In the genomic region with DNA sequence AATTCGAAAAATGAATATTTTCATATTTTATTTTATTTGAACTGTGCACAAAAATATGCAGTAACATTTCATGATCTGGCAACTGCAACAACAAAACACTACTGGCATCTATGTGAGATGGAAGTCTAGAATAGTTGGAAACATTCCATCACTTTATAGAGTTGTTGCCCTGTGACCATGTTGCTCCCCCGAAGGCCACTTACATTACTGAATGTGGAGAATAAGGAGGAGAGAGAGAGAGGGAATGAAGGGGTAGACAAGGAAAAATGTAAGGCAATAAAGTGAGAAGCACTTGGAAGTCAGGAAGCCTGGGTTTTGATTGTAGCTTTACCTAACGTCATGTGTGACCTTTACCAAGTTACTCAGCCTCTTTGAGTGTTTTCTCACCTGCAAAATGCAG, we compare ENCODE assay signal across 30 cellular contexts.
"Had no signal": no experiment of that assay in that cellular context is flagged by ENCODE, and none has a peak within 500 bp of the region (broad histone marks: within the 10 kb centered on the region; RNA-seq: fewer than 3 reads in every experiment).

No MANE protein-coding gene starts in this region.

- H3K36me3 Mint-ChIP-seq: activated naive CD4-positive, alpha-beta T cell treated with anti-CD3 and anti-CD28 coated beads, Interleukin-2, amount 10 ng/mL, durations not matched to agents 7 days and 5 days; activated naive CD8-positive, alpha-beta T cell treated with anti-CD3 and anti-CD28 coated beads, Interleukin-2, amount 10 ng/mL, durations not matched to agents 7 days and 5 days; brain; mesothelial cell of epicardium; naive B cell had no signal

- H3K27me3 Mint-ChIP-seq: activated CD4-positive, alpha-beta memory T cell treated with anti-CD3 and anti-CD28 coated beads, Interleukin-2, amount 10 ng/mL, durations not matched to agents 7 days and 5 days; activated CD4-positive, alpha-beta T cell treated with anti-CD3 and anti-CD28 coated beads, Interleukin-2, amount 10 ng/mL, durations not matched to agents 7 days and 5 days; activated naive CD4-positive, alpha-beta T cell treated with anti-CD3 and anti-CD28 coated beads, Interleukin-2, amount 10 ng/mL, durations not matched to agents 7 days and 5 days; activated naive CD8-positive, alpha-beta T cell treated with anti-CD3 and anti-CD28 coated beads, Interleukin-2, amount 10 ng/mL, durations not matched to agents 7 days and 5 days; activated T-cell treated with anti-CD3 and anti-CD28 coated beads, Interleukin-2, amount 50 U/mL, for 24 hours; brain; naive B cell; progenitor cell of endocrine pancreas had no signal

- H3K4me1 ChIP-seq: ascending aorta, right lobe of liver, testis, transverse colon had no signal

- DNase-seq: activated CD4-positive, alpha-beta memory T cell treated with anti-CD3 and anti-CD28 coated beads, Interleukin-2, amount 10 ng/mL, durations not matched to agents 7 days and 5 days; activated CD4-positive, alpha-beta T cell treated with anti-CD3 and anti-CD28 coated beads, Interleukin-2, amount 10 ng/mL, durations not matched to agents 7 days and 5 days; activated CD4-positive, CD25-positive, alpha-beta regulatory T cell treated with anti-CD3 and anti-CD28 coated beads, Interleukin-2, amount 50 U/mL, for 72 hours; activated CD8-positive, alpha-beta memory T cell treated with anti-CD3 and anti-CD28 coated beads, Interleukin-2, amount 50 U/mL, for 48 hours; activated gamma-delta T cell; activated naive CD4-positive, alpha-beta T cell treated with anti-CD3 and anti-CD28 coated beads, Interleukin-2, amount 10 ng/mL, durations not matched to agents 7 days and 5 days; activated naive CD8-positive, alpha-beta T cell treated with anti-CD3 and anti-CD28 coated beads, Interleukin-2, amount 10 ng/mL, durations not matched to agents 7 days and 5 days; activated T-cell treated with anti-CD3 and anti-CD28 coated beads, Interleukin-2, amount 50 U/mL, for 24 hours; cortex of kidney; foreskin fibroblast; head of caudate nucleus; hippocampal formation; islet precursor cell; mammary epithelial cell; naive B cell; nephron progenitor cell; ovary; right lobe of liver; stimulated activated CD4-positive, alpha-beta T cell treated with anti-CD3 and anti-CD28 coated beads, Interleukin-2, amount 100 ng/mL, for 48 hours; stimulated activated naive CD8-positive, alpha-beta T cell treated with anti-CD3 and anti-CD28 coated beads, Interleukin-15, Interleukin-2, amounts not matched to agents 100 U/mL and 50 U/mL, for 24 hours; T1000; testis; transverse colon; WERI-Rb-1 had no signal

- H3K27ac ChIP-seq: ascending aorta, cardiac muscle cell, ovary, right lobe of liver, testis, transverse colon, WERI-Rb-1 had no signal

- H3K27ac Mint-ChIP-seq: activated CD4-positive, alpha-beta memory T cell treated with anti-CD3 and anti-CD28 coated beads, Interleukin-2, amount 10 ng/mL, durations not matched to agents 7 days and 5 days; activated CD4-positive, alpha-beta T cell treated with anti-CD3 and anti-CD28 coated beads, Interleukin-2, amount 10 ng/mL, durations not matched to agents 7 days and 5 days; activated naive CD4-positive, alpha-beta T cell treated with anti-CD3 and anti-CD28 coated beads, Interleukin-2, amount 10 ng/mL, durations not matched to agents 7 days and 5 days; activated naive CD8-positive, alpha-beta T cell treated with anti-CD3 and anti-CD28 coated beads, Interleukin-2, amount 10 ng/mL, durations not matched to agents 7 days and 5 days; activated T-cell treated with anti-CD3 and anti-CD28 coated beads, Interleukin-2, amount 50 U/mL, for 24 hours; brain; mesothelial cell of epicardium; naive B cell; nephron progenitor cell; progenitor cell of endocrine pancreas had no signal

- H3K9me3 ChIP-seq: ascending aorta, ovary, right lobe of liver, testis, transverse colon had no signal

- H3K36me3 ChIP-seq: ascending aorta, cardiac muscle cell, ovary, right lobe of liver, transverse colon, WERI-Rb-1 had no signal

- H3K27me3 ChIP-seq: ascending aorta, cardiac muscle cell, ovary, right lobe of liver, testis, transverse colon had no signal

- H3K4me3 Mint-ChIP-seq: activated CD4-positive, alpha-beta memory T cell treated with anti-CD3 and anti-CD28 coated beads, Interleukin-2, amount 10 ng/mL, durations not matched to agents 7 days and 5 days; activated CD4-positive, alpha-beta T cell treated with anti-CD3 and anti-CD28 coated beads, Interleukin-2, amount 10 ng/mL, durations not matched to agents 7 days and 5 days; activated naive CD4-positive, alpha-beta T cell treated with anti-CD3 and anti-CD28 coated beads, Interleukin-2, amount 10 ng/mL, durations not matched to agents 7 days and 5 days; activated naive CD8-positive, alpha-beta T cell treated with anti-CD3 and anti-CD28 coated beads, Interleukin-2, amount 10 ng/mL, durations not matched to agents 7 days and 5 days; activated T-cell treated with anti-CD3 and anti-CD28 coated beads, Interleukin-2, amount 50 U/mL, for 24 hours; brain; mesothelial cell of epicardium; naive B cell; nephron progenitor cell had no signal

- H3K4me3 ChIP-seq: ascending aorta, cardiac muscle cell, ovary, right lobe of liver, testis, transverse colon had no signal

- H3K9me3 Mint-ChIP-seq: activated CD4-positive, alpha-beta memory T cell treated with anti-CD3 and anti-CD28 coated beads, Interleukin-2, amount 10 ng/mL, durations not matched to agents 7 days and 5 days; activated CD4-positive, alpha-beta T cell treated with anti-CD3 and anti-CD28 coated beads, Interleukin-2, amount 10 ng/mL, durations not matched to agents 7 days and 5 days; activated naive CD4-positive, alpha-beta T cell treated with anti-CD3 and anti-CD28 coated beads, Interleukin-2, amount 10 ng/mL, durations not matched to agents 7 days and 5 days; activated naive CD8-positive, alpha-beta T cell treated with anti-CD3 and anti-CD28 coated beads, Interleukin-2, amount 10 ng/mL, durations not matched to agents 7 days and 5 days; activated T-cell treated with anti-CD3 and anti-CD28 coated beads, Interleukin-2, amount 50 U/mL, for 24 hours; brain; mesothelial cell of epicardium; naive B cell; nephron progenitor cell had no signal

- H3K4me1 Mint-ChIP-seq: activated CD4-positive, alpha-beta memory T cell treated with anti-CD3 and anti-CD28 coated beads, Interleukin-2, amount 10 ng/mL, durations not matched to agents 7 days and 5 days; activated CD4-positive, alpha-beta T cell treated with anti-CD3 and anti-CD28 coated beads, Interleukin-2, amount 10 ng/mL, durations not matched to agents 7 days and 5 days; activated naive CD4-positive, alpha-beta T cell treated with anti-CD3 and anti-CD28 coated beads, Interleukin-2, amount 10 ng/mL, durations not matched to agents 7 days and 5 days; activated naive CD8-positive, alpha-beta T cell treated with anti-CD3 and anti-CD28 coated beads, Interleukin-2, amount 10 ng/mL, durations not matched to agents 7 days and 5 days; brain; naive B cell had no signal

- ATAC-seq: esophagus mucosa; right lobe of liver; stimulated activated naive CD8-positive, alpha-beta T cell treated with anti-CD3 and anti-CD28 coated beads, Interleukin-15, Interleukin-2, amounts not matched to agents 100 U/mL and 50 U/mL, for 24 hours had no signal
